In the genomic region with DNA sequence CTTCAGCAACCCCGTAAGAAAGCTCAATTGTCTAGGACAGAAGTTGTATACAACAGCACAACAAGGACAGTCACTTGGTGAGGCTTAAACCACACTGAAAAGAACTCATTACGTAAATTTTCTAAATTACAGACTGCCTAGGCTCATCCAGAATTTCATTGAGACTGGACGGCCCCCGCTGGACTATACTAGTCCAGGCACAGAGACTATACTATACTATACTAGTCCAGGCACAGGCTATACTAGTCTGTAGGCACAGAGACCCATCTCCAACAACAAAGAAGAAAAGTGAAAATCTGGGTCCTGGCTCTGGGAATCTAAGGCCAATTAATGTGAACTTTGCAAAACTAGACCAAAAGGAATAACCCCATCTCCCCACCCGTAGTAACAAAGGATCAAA, we compare ENCODE assay signal across 7 cellular contexts. TPM values are rescaled to one million over a fixed set of nuclear protein-coding genes. Genes with fewer than 3 reads are reported as not detected.
A peak's percentile ranks its signal among the peaks of the same experiment; 100 is the strongest.
DNase-seq lines count a peak whose midpoint lies in the region; ATAC-seq lines count a peak whose summit lies in the region.

No MANE protein-coding gene starts in this region.

- H3K4me1 ChIP-seq in iPS-20b (ENCODE audit: insufficient read depth, low read length), result no peaks in the 10 kb centered on the region; the same call in 1 of the 2 replicates

- peak overlapping the region; percentile 96 for H3K4me3 ChIP-seq in iPS-20b (ENCODE audit: low read length)

- H3K4me3 Mint-ChIP-seq in activated CD8-positive, alpha-beta T cell treated with anti-CD3 and anti-CD28 coated beads, Interleukin-2, amount 10 ng/mL, durations not matched to agents 7 days and 5 days, result peak overlapping the region; percentile 98

- no peaks in the 10 kb centered on the region; the same call in 1 of the 2 replicates for H3K9me3 ChIP-seq in iPS-20b (ENCODE audit: insufficient read depth, low read depth, low read length)

- H3K27me3 Mint-ChIP-seq in activated CD8-positive, alpha-beta T cell treated with anti-CD3 and anti-CD28 coated beads, Interleukin-2, amount 10 ng/mL, durations not matched to agents 7 days and 5 days (ENCODE audit: low read depth), result no peaks in the 10 kb centered on the region

- no peak overlapping the region for H3K27ac ChIP-seq in iPS-20b (ENCODE audit: low read length)

- H3K36me3 ChIP-seq in iPS-20b (ENCODE audit: insufficient read depth, low read depth, low read length), result peaks cover 10% of the 10 kb centered on the region

- CTCF ChIA-PET in activated CD8-positive, alpha-beta T cell treated with anti-CD3 and anti-CD28 coated beads, Interleukin-2, amount 10 ng/mL, durations not matched to agents 7 days and 5 days (lab: Charles Lee), result no interaction called here

- POLR2A ChIA-PET in activated CD8-positive, alpha-beta T cell treated with anti-CD3 and anti-CD28 coated beads, Interleukin-2, amount 10 ng/mL, durations not matched to agents 7 days and 5 days (lab: Charles Lee), result interaction anchor here (0.9 to 1.6 kb wide), 2 partner anchors 21 to 140 kb away, joined by 3 to 6 read pairs; partner anchors contain the start of gene ZNF28

- peaks cover 57% of the 10 kb centered on the region for H3K36me3 Mint-ChIP-seq in activated CD8-positive, alpha-beta T cell treated with anti-CD3 and anti-CD28 coated beads, Interleukin-2, amount 10 ng/mL, durations not matched to agents 7 days and 5 days (ENCODE audit: low read depth)

- H3K9ac ChIP-seq in iPS-20b (ENCODE audit: low read depth, low read length), result peak overlapping the region; percentile 89; the same call in 1 of the 2 replicates

- peaks cover 38% of the 10 kb centered on the region for H3K9me3 Mint-ChIP-seq in activated CD8-positive, alpha-beta T cell treated with anti-CD3 and anti-CD28 coated beads, Interleukin-2, amount 10 ng/mL, durations not matched to agents 7 days and 5 days (ENCODE audit: insufficient read depth)

- peaks cover 31% of the 10 kb centered on the region for H3K4me1 Mint-ChIP-seq in activated CD8-positive, alpha-beta T cell treated with anti-CD3 and anti-CD28 coated beads, Interleukin-2, amount 10 ng/mL, durations not matched to agents 7 days and 5 days (ENCODE audit: low read depth)

- peak; percentile 12 for ATAC-seq in HG03066 (IDR thresholded peaks at IDR 0.05; ENCODE audit: low read depth, unreplicated experiment)
- ATAC-seq in activated CD8-positive, alpha-beta T cell treated with anti-CD3 and anti-CD28 coated beads, Interleukin-2, amount 10 ng/mL, durations not matched to agents 7 days and 5 days, result no peak
- no peak for ATAC-seq in HG03460 (IDR thresholded peaks at IDR 0.05; ENCODE audit: unreplicated experiment)
- no peak for ATAC-seq in GM18498 (IDR thresholded peaks at IDR 0.05; ENCODE audit: unreplicated experiment)

- no peak for DNase-seq in activated CD8-positive, alpha-beta T cell treated with anti-CD3 and anti-CD28 coated beads, Interleukin-2, amount 10 ng/mL, durations not matched to agents 7 days and 5 days
- DNase-seq in stromal cell of bone marrow (ENCODE audit: low read depth), result peak; percentile 1
- DNase-seq in activated gamma-delta T cell treated with Interleukin-2 at 50 U/mL for 16 hours, result no peak

- no peaks in the 10 kb centered on the region for H3K27me3 ChIP-seq in iPS-20b (ENCODE audit: insufficient read depth, low read length)

- peak overlapping the region; percentile 98 for H3K27ac Mint-ChIP-seq in activated CD8-positive, alpha-beta T cell treated with anti-CD3 and anti-CD28 coated beads, Interleukin-2, amount 10 ng/mL, durations not matched to agents 7 days and 5 days

RNA-seq across cellular contexts. Expression of gene ZNF816, which starts 0.7 kb away (rescaled TPM):
- 10 to 100 TPM; 11.2 to 12.9 TPM for total RNA-seq in activated CD8-positive, alpha-beta T cell treated with anti-CD3 and anti-CD28 coated beads, Interleukin-2, amount 10 ng/mL, durations not matched to agents 7 days and 5 days

RNA-seq across cellular contexts. Expression of gene ZNF888, which starts 38.8 kb away (rescaled TPM):
- 1 to 10 TPM; 8.1 to 8.8 TPM for total RNA-seq in activated CD8-positive, alpha-beta T cell treated with anti-CD3 and anti-CD28 coated beads, Interleukin-2, amount 10 ng/mL, durations not matched to agents 7 days and 5 days

RNA-seq across cellular contexts. Expression of gene ERVV-1, which starts 51.7 kb away (rescaled TPM):
- total RNA-seq in activated CD8-positive, alpha-beta T cell treated with anti-CD3 and anti-CD28 coated beads, Interleukin-2, amount 10 ng/mL, durations not matched to agents 7 days and 5 days, result not detected
